ENCODE assay signal across 21 cellular contexts in genomic region chr13:30843548-30843947, GRCh38.
"Had no signal": no experiment of that assay in that cellular context is flagged by ENCODE, and none has a peak within 500 bp of the region (broad histone marks: within the 10 kb centered on the region; RNA-seq: fewer than 3 reads in every experiment).

No MANE protein-coding gene starts in this region.

- H3K27me3 ChIP-seq: brain microvascular endothelial cell, MG63 had no signal

- DNase-seq: activated B cell treated with CpG ODN at 0.5 μM for 24 hours; activated CD4-positive, alpha-beta T cell treated with anti-CD3 and anti-CD28 coated beads for 1 hour; activated CD4-positive, alpha-beta T cell treated with anti-CD3 and anti-CD28 coated beads, Interleukin-2, amount 10 ng/mL, durations not matched to agents 24 days and 14 days; activated CD4-positive, alpha-beta T cell treated with anti-CD3 and anti-CD28 coated beads, Interleukin-2, amount 50 U/mL, for 48 hours; activated CD8-positive, alpha-beta memory T cell treated with anti-CD3 and anti-CD28 coated beads, Interleukin-2, amount 10 ng/mL, durations not matched to agents 7 days and 5 days; activated gamma-delta T cell; activated naive CD4-positive, alpha-beta T cell treated with anti-CD3 and anti-CD28 coated beads for 36 hours; activated T-cell treated with anti-CD3 and anti-CD28 coated beads, Interleukin-2, amount 50 U/mL, for 24 hours; amygdala; brain microvascular endothelial cell; MG63; MV-4-11; NCI-H1092 treated with DMSO at 0.1 percent for 48 hours; NCI-H1436; NCI-H1694 treated with DMSO at 0.1 percent for 48 hours; NCI-H2029 treated with DMSO at 0.1 percent for 48 hours; NCI-H510A treated with DMSO at 0.1 percent for 48 hours; NCI-H69; PC-3; SHP77 treated with DMSO at 0.1 percent for 48 hours; T-helper 9 cell had no signal

- H3K36me3 ChIP-seq: brain microvascular endothelial cell, MG63 had no signal

- ATAC-seq: activated CD8-positive, alpha-beta memory T cell treated with anti-CD3 and anti-CD28 coated beads, Interleukin-2, amount 10 ng/mL, durations not matched to agents 7 days and 5 days; PC-3 had no signal

- H3K27ac ChIP-seq: brain microvascular endothelial cell had no signal

- H3K9me3 ChIP-seq: MG63 had no signal

- H3K4me3 ChIP-seq: MG63 had no signal
